ENCODE assay signal across 2 cellular contexts in genomic region chr5:158064331-158065123, GRCh38.
TF ChIP-seq lines count a peak whose summit lies in the region.

No MANE protein-coding gene starts in this region.

TF ChIP-seq in liver, 16 proteins besides CTCF, POLR2A, EP300 and RAD21 (continued from another document):
- TF ChIP-seq ZBTB33 (IDR thresholded peaks at IDR 0.05): no peak
- no peak for TF ChIP-seq FOXA2 (IDR thresholded peaks at IDR 0.05)
- TF ChIP-seq MAX (IDR thresholded peaks at IDR 0.05): no peak
- TF ChIP-seq SP1 (IDR thresholded peaks at IDR 0.05): no peak
- TF ChIP-seq EGR1 (IDR thresholded peaks at IDR 0.05; ENCODE audit: low read depth in 2 of 2): no peak
- TF ChIP-seq RXRA (IDR thresholded peaks at IDR 0.05): peak; percentile 46 to 69
- TF ChIP-seq REST (IDR thresholded peaks at IDR 0.05): no peak
- TF ChIP-seq GABPA (IDR thresholded peaks at IDR 0.05 in 1 of 2, conservative IDR thresholded peaks at IDR 0.05 in 1 of 2): no peak
- peak; percentile 52 for TF ChIP-seq NR2F2 (IDR thresholded peaks at IDR 0.05)
- peak in 1 of 2 donors; percentile 41 for TF ChIP-seq HNF4A (conservative IDR thresholded peaks at IDR 0.05)

TF ChIP-seq in HepG2, 621 proteins besides CTCF, POLR2A, EP300 and RAD21:
- TF ChIP-seq ZNF276 (CRISPR knock-in tag; IDR thresholded peaks at IDR 0.05; ENCODE audit: low read depth) (no peak), MXD3 (CRISPR knock-in tag; IDR thresholded peaks at IDR 0.05) (no peak), ZSCAN5A (CRISPR knock-in tag; IDR thresholded peaks at IDR 0.05; ENCODE audit: borderline replicate concordance) (no peak)
